14 cellular contexts compared by ENCODE assay signal in the genomic region with DNA sequence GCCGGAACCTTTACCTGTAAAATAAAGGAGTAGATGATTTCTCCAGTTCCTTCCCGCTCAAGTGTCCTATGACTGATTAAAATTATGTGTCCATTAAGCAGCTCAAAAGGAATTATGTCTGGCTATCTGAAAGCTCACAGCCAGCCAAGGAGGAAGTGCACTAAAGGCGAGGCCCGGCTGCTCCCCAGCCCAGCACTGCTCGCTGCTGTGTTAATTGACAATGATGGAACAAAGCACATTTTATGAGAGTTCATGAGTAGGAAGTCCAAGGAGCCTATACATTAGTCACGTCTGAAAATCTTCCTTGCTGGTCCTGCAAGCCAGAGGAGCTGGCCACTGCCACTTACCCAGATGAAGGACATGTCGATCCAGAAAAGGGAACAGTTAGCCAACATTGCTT. TPM values are rescaled to one million over a fixed set of nuclear protein-coding genes. Genes with fewer than 3 reads are reported as not detected.
DNase-seq lines count a peak whose midpoint lies in the region; ATAC-seq and TF ChIP-seq lines count a peak whose summit lies in the region.
"Had no signal": no experiment of that assay in that cellular context is flagged by ENCODE, and none has a peak within 500 bp of the region (broad histone marks: within the 10 kb centered on the region; RNA-seq: fewer than 3 reads in every experiment).

No MANE protein-coding gene starts in this region.

- H3K36me3 Mint-ChIP-seq in stimulated activated memory B cell treated with anti-CD40 and anti-IgM and Interleukin-4, amounts not matched to agents 10 μg/mL and 1 μg/mL and 100 μg/mL, for 72 hours, result peaks cover 22% of the 10 kb centered on the region

- no peaks in the 10 kb centered on the region for H3K36me3 ChIP-seq in colonic mucosa
- H3K36me3 ChIP-seq in prostate gland, result no peaks in the 10 kb centered on the region
- H3K36me3 ChIP-seq: Peyer's patch had no signal

- 37% methylated on average over 7 of the region's 7 CpGs for WGBS in prostate gland

- ATAC-seq in GM21737 (IDR thresholded peaks at IDR 0.05; ENCODE audit: unreplicated experiment), result no peak
- ATAC-seq in stimulated activated memory B cell treated with anti-CD40 and anti-IgM and Interleukin-4, amounts not matched to agents 10 μg/mL and 1 μg/mL and 100 μg/mL, for 72 hours, result no peak
- ATAC-seq: HepG2 had no signal

- intact Hi-C loops in colonic mucosa (cut with DNase I) (no loop called here), prostate gland (cut with DNase I) (no loop called here)

- TF ChIP-seq POLR2A in prostate gland (IDR thresholded peaks at IDR 0.05), result no peak

- H3K4me1 ChIP-seq in colonic mucosa (no peaks in the 10 kb centered on the region), prostate gland (replicated peaks) (peaks cover 3% of the 10 kb centered on the region)
- H3K4me1 ChIP-seq: Peyer's patch had no signal

- POLR2A ChIA-PET in HEK293T (lab: Yijun Ruan, JAX), result no interaction called here

- TF ChIP-seq CTCF in colonic mucosa (IDR thresholded peaks at IDR 0.05) (no peak), prostate gland (IDR thresholded peaks at IDR 0.05) (no peak)

- H3K4me1 Mint-ChIP-seq in stimulated activated memory B cell treated with anti-CD40 and anti-IgM and Interleukin-4, amounts not matched to agents 10 μg/mL and 1 μg/mL and 100 μg/mL, for 72 hours, result peaks cover 22% of the 10 kb centered on the region

- peaks cover 4% of the 10 kb centered on the region for H3K9me3 Mint-ChIP-seq in stimulated activated memory B cell treated with anti-CD40 and anti-IgM and Interleukin-4, amounts not matched to agents 10 μg/mL and 1 μg/mL and 100 μg/mL, for 72 hours

- no peak overlapping the region for H3K4me3 Mint-ChIP-seq in stimulated activated memory B cell treated with anti-CD40 and anti-IgM and Interleukin-4, amounts not matched to agents 10 μg/mL and 1 μg/mL and 100 μg/mL, for 72 hours

- CTCF ChIA-PET in HEK293T (lab: Yijun Ruan, JAX), result no interaction called here

- H3K27ac ChIP-seq in colonic mucosa (no peak overlapping the region), prostate gland (peak overlapping the region; percentile 50 to 67)
- H3K27ac ChIP-seq: Peyer's patch had no signal

- no peaks in the 10 kb centered on the region for H3K27me3 Mint-ChIP-seq in stimulated activated memory B cell treated with anti-CD40 and anti-IgM and Interleukin-4, amounts not matched to agents 10 μg/mL and 1 μg/mL and 100 μg/mL, for 72 hours

- no peaks in the 10 kb centered on the region for H3K27me3 ChIP-seq in colonic mucosa
- no peaks in the 10 kb centered on the region for H3K27me3 ChIP-seq in prostate gland (replicated peaks; ENCODE audit: insufficient read depth)
- H3K27me3 ChIP-seq: Peyer's patch had no signal

- DNase-seq in HEK293T (ENCODE audit: extremely low spot score) (peak; percentile 3), MV-4-11 (lab: John Stamatoyannopoulos, UW) (peak; percentile 19), colonic mucosa (peak; percentile 35), prostate gland (ENCODE audit: low spot score) (peak; percentile 48), superior temporal gyrus (ENCODE audit: extremely low spot score) (no peak)
- DNase-seq: Kasumi-1, NCI-H146, NCI-H2227 treated with DMSO at 0.1 percent for 48 hours, NCI-H526, Peyer's patch, SHP77 had no signal

- H3K4me3 ChIP-seq in colonic mucosa (no peak overlapping the region), prostate gland (no peak overlapping the region)
- H3K4me3 ChIP-seq: Peyer's patch had no signal

- no peak overlapping the region for H3K27ac Mint-ChIP-seq in stimulated activated memory B cell treated with anti-CD40 and anti-IgM and Interleukin-4, amounts not matched to agents 10 μg/mL and 1 μg/mL and 100 μg/mL, for 72 hours

- H3K9ac ChIP-seq in colonic mucosa (ENCODE audit: low read depth in 2 of 2, low read length in 2 of 2), result no peak overlapping the region

- H3K9me3 ChIP-seq in colonic mucosa (no peaks in the 10 kb centered on the region), prostate gland (no peaks in the 10 kb centered on the region)
- H3K9me3 ChIP-seq: Peyer's patch had no signal

TF ChIP-seq in HEK293T, 16 proteins besides CTCF, POLR2A, EP300 and RAD21:
- TF ChIP-seq SP1 (IDR thresholded peaks at IDR 0.05) (no peak), LEF1 (IDR thresholded peaks at IDR 0.05; ENCODE audit: borderline replicate concordance) (no peak), CTBP1 (IDR thresholded peaks at IDR 0.05; ENCODE audit: borderline replicate concordance) (no peak), ELF4 (IDR thresholded peaks at IDR 0.05) (no peak), BHLHE40 (IDR thresholded peaks at IDR 0.05; ENCODE audit: borderline replicate concordance) (no peak)

RNA-seq across cellular contexts. Expression of gene TTC32, which starts 14.3 kb away (rescaled TPM):
- total RNA-seq in colonic mucosa (1 to 10 TPM; 9.0 to 9.3 TPM), prostate gland (10 to 100 TPM; 16.6 to 20.6 TPM)
